ENCODE assay signal across 8 cellular contexts in genomic region chr4:81314196-81314896, GRCh38.
DNase-seq lines count a peak whose midpoint lies in the region; ATAC-seq and TF ChIP-seq lines count a peak whose summit lies in the region.

No MANE protein-coding gene starts in this region.

- ATAC-seq in memory B cell (ENCODE audit: low read depth) (no peak), GM21737 (IDR thresholded peaks at IDR 0.05; ENCODE audit: unreplicated experiment) (no peak), HG02885 (IDR thresholded peaks at IDR 0.05; ENCODE audit: poor library complexity, unreplicated experiment) (no peak)

- H3K27ac Mint-ChIP-seq in memory B cell: peak overlapping the region; percentile 39

- no peak for TF ChIP-seq CTCF in astrocyte of the spinal cord (IDR thresholded peaks at IDR 0.05; ENCODE audit: low read depth, low read length)

- in situ Hi-C loops in astrocyte of the spinal cord (cut with HindIII; ENCODE audit: low sequenced_read_pairs): no loop called here

- peaks cover 3% of the 10 kb centered on the region for H3K27me3 Mint-ChIP-seq in memory B cell

- no peaks in the 10 kb centered on the region for H3K9me3 Mint-ChIP-seq in memory B cell

- DNase-seq in DMS 273 (lab: John Stamatoyannopoulos, UW; ENCODE audit: unreplicated experiment) (peak; percentile 81), M059J (ENCODE audit: low read depth) (peak; percentile 33), astrocyte of the spinal cord (ENCODE audit: low read depth, low spot score) (peak; percentile 18), memory B cell (ENCODE audit: low spot score in 2 of 2) (no peak), UCSD-AML1 (lab: John Stamatoyannopoulos, UW; ENCODE audit: unreplicated experiment) (no peak)
- DNase-seq in activated CD4-positive, alpha-beta T cell treated with anti-CD3 and anti-CD28 coated beads for 1 hour: no peak

- H3K4me3 Mint-ChIP-seq in memory B cell: no peak overlapping the region

- H3K36me3 Mint-ChIP-seq in memory B cell: no peaks in the 10 kb centered on the region

- no peak overlapping the region for H3K4me3 ChIP-seq in astrocyte of the spinal cord (ENCODE audit: low read depth, low read length)

- peaks cover 8% of the 10 kb centered on the region for H3K4me1 Mint-ChIP-seq in memory B cell

Comparison
In these comparisons a context has a peak if more than half of its experiments do, and no peak if none do; other contexts are left out.
1. DNase-seq: peak in DMS 273 (single experiment), M059J (single experiment) and astrocyte of the spinal cord (single experiment); none in memory B cell (0 of 2), activated CD4-positive, alpha-beta T cell treated with anti-CD3 and anti-CD28 coated beads for 1 hour (single experiment) and UCSD-AML1 (single experiment).